15 cellular contexts compared by ENCODE assay signal in the genomic region with DNA sequence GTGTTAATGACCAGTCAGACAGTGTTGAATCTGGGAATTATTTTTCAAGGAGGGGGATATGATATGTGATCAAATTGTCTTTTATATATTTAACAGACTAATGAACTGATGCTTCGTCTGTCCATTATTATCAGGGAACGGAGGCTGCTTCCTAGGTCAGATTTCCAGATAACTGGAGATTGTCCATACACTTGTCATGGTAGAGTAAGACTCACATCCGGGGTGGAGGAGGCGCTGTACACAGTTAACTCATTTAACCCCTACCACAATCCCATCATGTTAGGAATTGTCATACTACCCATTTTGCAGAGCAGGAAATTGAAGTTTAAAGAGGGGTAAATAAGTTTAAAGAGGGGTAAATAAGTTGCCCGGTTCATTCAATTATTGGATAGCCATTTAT. TPM values are rescaled to one million over a fixed set of nuclear protein-coding genes. Genes with fewer than 3 reads are reported as not detected.
A peak's percentile ranks its signal among the peaks of the same experiment; 100 is the strongest.
DNase-seq lines count a peak whose midpoint lies in the region; ATAC-seq and TF ChIP-seq lines count a peak whose summit lies in the region.
"Had no signal": no experiment of that assay in that cellular context is flagged by ENCODE, and none has a peak within 500 bp of the region (broad histone marks: within the 10 kb centered on the region; RNA-seq: fewer than 3 reads in every experiment).

No MANE protein-coding gene starts in this region.

- peaks cover 2% of the 10 kb centered on the region for H3K27me3 Mint-ChIP-seq in activated CD8-positive, alpha-beta memory T cell treated with anti-CD3 and anti-CD28 coated beads, Interleukin-2, amount 10 ng/mL, durations not matched to agents 7 days and 5 days

- H3K36me3 ChIP-seq in SJSA1 (no peaks in the 10 kb centered on the region), esophagus squamous epithelium (no peaks in the 10 kb centered on the region), subcutaneous abdominal adipose tissue (ENCODE audit: control insufficient read depth in 5 of 5, insufficient read depth in 5 of 5, low read length in 5 of 5) (no peaks in the 10 kb centered on the region)

- no peak overlapping the region for H3K4me3 Mint-ChIP-seq in activated CD8-positive, alpha-beta memory T cell treated with anti-CD3 and anti-CD28 coated beads, Interleukin-2, amount 10 ng/mL, durations not matched to agents 7 days and 5 days
- H3K4me3 Mint-ChIP-seq: activated naive CD4-positive, alpha-beta T cell treated with anti-CD3 and anti-CD28 coated beads for 36 hours had no signal

- peaks cover 85% of the 10 kb centered on the region for H3K4me1 Mint-ChIP-seq in activated CD8-positive, alpha-beta memory T cell treated with anti-CD3 and anti-CD28 coated beads, Interleukin-2, amount 10 ng/mL, durations not matched to agents 7 days and 5 days

- H3K4me1 ChIP-seq in SJSA1 (replicated peaks) (peaks cover 99% of the 10 kb centered on the region), esophagus squamous epithelium (peaks cover 11 to 80% (median 23%) of the 10 kb centered on the region in 3 donors), subcutaneous abdominal adipose tissue (ENCODE audit: control insufficient read depth in 5 of 5, insufficient read depth in 5 of 5, low read length in 5 of 5) (peaks cover 9 to 57% (median 49%) of the 10 kb centered on the region in 5 donors)

- H3K9ac ChIP-seq in subcutaneous abdominal adipose tissue (ENCODE audit: low read length in 5 of 5), result no peak overlapping the region

- ATAC-seq in activated CD8-positive, alpha-beta memory T cell treated with anti-CD3 and anti-CD28 coated beads, Interleukin-2, amount 10 ng/mL, durations not matched to agents 7 days and 5 days, result no peak
- ATAC-seq in GM21423 (IDR thresholded peaks at IDR 0.05; ENCODE audit: unreplicated experiment) (no peak), GM21515 (IDR thresholded peaks at IDR 0.05; ENCODE audit: unreplicated experiment) (no peak), GM21825 (IDR thresholded peaks at IDR 0.05; ENCODE audit: unreplicated experiment) (no peak)

- H3K27ac Mint-ChIP-seq in activated CD8-positive, alpha-beta memory T cell treated with anti-CD3 and anti-CD28 coated beads, Interleukin-2, amount 10 ng/mL, durations not matched to agents 7 days and 5 days, result peak overlapping the region; percentile 23

- no peaks in the 10 kb centered on the region for H3K9me3 Mint-ChIP-seq in activated CD8-positive, alpha-beta memory T cell treated with anti-CD3 and anti-CD28 coated beads, Interleukin-2, amount 10 ng/mL, durations not matched to agents 7 days and 5 days (ENCODE audit: low read depth)
- H3K9me3 Mint-ChIP-seq: activated naive CD4-positive, alpha-beta T cell treated with anti-CD3 and anti-CD28 coated beads for 36 hours had no signal

- no peak for DNase-seq in activated CD8-positive, alpha-beta memory T cell treated with anti-CD3 and anti-CD28 coated beads, Interleukin-2, amount 10 ng/mL, durations not matched to agents 7 days and 5 days
- no peak for DNase-seq in activated CD8-positive, alpha-beta memory T cell treated with anti-CD3 and anti-CD28 coated beads, Interleukin-2, amount 50 U/mL, for 4 hours
- no peak for DNase-seq in SJSA1 (ENCODE audit: low read depth in 1 of 2, low spot score in 2 of 2)
- no peak for DNase-seq in esophagus squamous epithelium (lab: John Stamatoyannopoulos, UW)
- DNase-seq: Karpas-422; midbrain; NCI-H1436; occipital lobe; stimulated activated naive CD4-positive, alpha-beta T cell had no signal

- TF ChIP-seq POLR2A in esophagus squamous epithelium (IDR thresholded peaks at IDR 0.05), result no peak

- H3K27ac ChIP-seq in SJSA1 (peak overlapping the region; percentile 38; the same call in 1 of the 2 replicates), esophagus squamous epithelium (peak overlapping the region in 3 of 4 donors; percentile 40 to 77 (median 56)), subcutaneous abdominal adipose tissue (ENCODE audit: low read depth, low read length) (peak overlapping the region; percentile 37)

- 77 to 94% methylated on average over 3 to 5 of the region's 5 CpGs for WGBS in esophagus squamous epithelium, 2 donors

- H3K9me3 ChIP-seq in SJSA1 (replicated peaks) (no peaks in the 10 kb centered on the region; the same call in 1 of the 2 replicates), esophagus squamous epithelium (no peaks in the 10 kb centered on the region), subcutaneous abdominal adipose tissue (ENCODE audit: control insufficient read depth in 5 of 5, low read length in 5 of 5) (peaks cover 0 to 2% (median 0%) of the 10 kb centered on the region in 5 donors)

- no peak for TF ChIP-seq CTCF in esophagus squamous epithelium (IDR thresholded peaks at IDR 0.05)

- H3K4me3 ChIP-seq in SJSA1 (no peak overlapping the region), esophagus squamous epithelium (no peak overlapping the region), subcutaneous abdominal adipose tissue (ENCODE audit: low read depth in 1 of 5, low read length in 5 of 5) (peak overlapping the region in 1 of 5 donors; percentile 26)
- H3K4me3 ChIP-seq: skin epidermis had no signal

- H3K27me3 ChIP-seq in SJSA1 (replicated peaks) (no peaks in the 10 kb centered on the region), esophagus squamous epithelium (no peaks in the 10 kb centered on the region), subcutaneous abdominal adipose tissue (ENCODE audit: control insufficient read depth in 5 of 5, insufficient read depth in 4 of 5, low read length in 5 of 5) (no peaks in the 10 kb centered on the region)

- peaks cover 4% of the 10 kb centered on the region for H3K36me3 Mint-ChIP-seq in activated CD8-positive, alpha-beta memory T cell treated with anti-CD3 and anti-CD28 coated beads, Interleukin-2, amount 10 ng/mL, durations not matched to agents 7 days and 5 days

- intact Hi-C loops in esophagus squamous epithelium (cut with DNase I), result no loop called here

- CTCF ChIA-PET in activated CD8-positive, alpha-beta memory T cell treated with anti-CD3 and anti-CD28 coated beads, Interleukin-2, amount 10 ng/mL, durations not matched to agents 7 days and 5 days (lab: Charles Lee), result interaction anchor here (1.5 kb wide), 1 partner anchor 41 kb away, joined by 5 read pairs; no protein-coding TSS in a partner anchor

RNA-seq across cellular contexts. Expression of a gene that starts 55.9 kb away (rescaled TPM):
- 10 to 100 TPM; 12.6 to 38.9 TPM for total RNA-seq in activated CD8-positive, alpha-beta memory T cell treated with anti-CD3 and anti-CD28 coated beads, Interleukin-2, amount 10 ng/mL, durations not matched to agents 7 days and 5 days
- total RNA-seq in SJSA1 (2014; rRNA removed; shearing (Covaris generic)), result 7.6 and 10.2 TPM in 2 replicates
- total RNA-seq in esophagus squamous epithelium, result 10 to 100 TPM in 3 of 4 donors, 1 to 10 TPM in 1; 4.4 to 18.7 (median 15.4) TPM
